ENCODE assay signal across 8 cellular contexts in genomic region chr2:56183643-56184499, GRCh38. TPM values are rescaled to one million over a fixed set of nuclear protein-coding genes. Genes with fewer than 3 reads are reported as not detected.
DNase-seq lines count a peak whose midpoint lies in the region; ATAC-seq and TF ChIP-seq lines count a peak whose summit lies in the region.

Gene CCDC85A (plus strand): TSS chr2:56183990. CDS start chr2:56184625, 635 bp downstream.

- in situ Hi-C loops in SK-MEL-5 (cut with HindIII; ENCODE audit: low pct_unique_long_range_greater_than_20kb, low sequenced_read_pairs), result no loop called here

- H3K27ac ChIP-seq in HEK293 (ENCODE audit: extremely low read depth, low read depth, low read length) (peak within 1 kb of the TSS; percentile 46; the same call in 1 of the 2 replicates), MM.1S (ENCODE audit: low read length) (no peak within 1 kb of the TSS), ovary (no peak within 1 kb of the TSS), upper lobe of right lung (peak within 1 kb of the TSS; percentile 74)

- CTCF ChIA-PET in HEK293 (lab: Yijun Ruan, JAX), result interaction anchor here (0.6 to 1.8 kb wide), 32 partner anchors 8 to 1477 kb away, joined by 3 to 17 read pairs (median 3); no protein-coding TSS in a partner anchor

- no peaks in the 10 kb centered on the region for H3K9me2 ChIP-seq in MM.1S (replicated peaks; ENCODE audit: insufficient read depth, low read length)

- H2AFZ ChIP-seq in MM.1S (ENCODE audit: low read length), result peak within 1 kb of the TSS; percentile 59

- TF ChIP-seq POLR2A in ovary (IDR thresholded peaks at IDR 0.05), result no peak

- H3K4me3 Mint-ChIP-seq in activated naive CD8-positive, alpha-beta T cell treated with anti-CD3 and anti-CD28 coated beads, Interleukin-2, amount 10 ng/mL, durations not matched to agents 7 days and 5 days, result peak within 1 kb of the TSS; percentile 48

- POLR2A ChIA-PET in HEK293 (lab: Yijun Ruan, JAX), result interaction anchor here (1.1 kb wide), 1 partner anchor 17 kb away, joined by 3 read pairs; no protein-coding TSS in a partner anchor
- POLR2A ChIA-PET in activated naive CD8-positive, alpha-beta T cell treated with anti-CD3 and anti-CD28 coated beads, Interleukin-2, amount 10 ng/mL, durations not matched to agents 7 days and 5 days (lab: Charles Lee), result no interaction called here

- H3F3A ChIP-seq in MM.1S (ENCODE audit: insufficient read depth, low read length), result no peaks in the 10 kb centered on the region

- no peak within 1 kb of the TSS for H3K9ac ChIP-seq in MM.1S (ENCODE audit: low read length)

- no peaks in the 10 kb centered on the region for H3K36me3 Mint-ChIP-seq in activated naive CD8-positive, alpha-beta T cell treated with anti-CD3 and anti-CD28 coated beads, Interleukin-2, amount 10 ng/mL, durations not matched to agents 7 days and 5 days

- ATAC-seq in activated naive CD8-positive, alpha-beta T cell treated with anti-CD3 and anti-CD28 coated beads, Interleukin-2, amount 10 ng/mL, durations not matched to agents 7 days and 5 days (ENCODE audit: low read depth), result peak; percentile 95
- ATAC-seq in Right ventricle myocardium superior (ENCODE audit: poor library complexity) (peak; percentile 97), upper lobe of right lung (peak; percentile 93)

- H3K9me3 Mint-ChIP-seq in activated naive CD8-positive, alpha-beta T cell treated with anti-CD3 and anti-CD28 coated beads, Interleukin-2, amount 10 ng/mL, durations not matched to agents 7 days and 5 days, result no peaks in the 10 kb centered on the region

- H3K27me3 Mint-ChIP-seq in activated naive CD8-positive, alpha-beta T cell treated with anti-CD3 and anti-CD28 coated beads, Interleukin-2, amount 10 ng/mL, durations not matched to agents 7 days and 5 days, result peaks cover 50% of the 10 kb centered on the region

- H3K27ac Mint-ChIP-seq in activated naive CD8-positive, alpha-beta T cell treated with anti-CD3 and anti-CD28 coated beads, Interleukin-2, amount 10 ng/mL, durations not matched to agents 7 days and 5 days, result no peak within 1 kb of the TSS

- H3K4me1 Mint-ChIP-seq in activated naive CD8-positive, alpha-beta T cell treated with anti-CD3 and anti-CD28 coated beads, Interleukin-2, amount 10 ng/mL, durations not matched to agents 7 days and 5 days, result peaks cover 4% of the 10 kb centered on the region

- no peaks in the 10 kb centered on the region for H3K9me3 ChIP-seq in HEK293 (ENCODE audit: control insufficient read depth, insufficient read depth, low read depth, low read length)
- no peaks in the 10 kb centered on the region for H3K9me3 ChIP-seq in MM.1S (replicated peaks; ENCODE audit: insufficient read depth, low read length)
- no peaks in the 10 kb centered on the region for H3K9me3 ChIP-seq in ovary
- no peaks in the 10 kb centered on the region for H3K9me3 ChIP-seq in upper lobe of right lung

- H3K79me2 ChIP-seq in MM.1S (ENCODE audit: low read length), result no peaks in the 10 kb centered on the region

- TF ChIP-seq CTCF in GM06990 (IDR thresholded peaks at IDR 0.05; ENCODE audit: insufficient read depth, low read length, poor library complexity, severe bottlenecking) (peak; percentile 93), HEK293 (tag by site-specific recombination; IDR thresholded peaks at IDR 0.05) (peak; percentile 96), MM.1S (IDR thresholded peaks at IDR 0.05; ENCODE audit: low read length) (peak; percentile 79), ovary (IDR thresholded peaks at IDR 0.05) (peak; percentile 40 to 60 (median 54)), upper lobe of right lung (IDR thresholded peaks at IDR 0.05) (peak; percentile 92)

- no peaks in the 10 kb centered on the region for H4K20me1 ChIP-seq in MM.1S (ENCODE audit: insufficient read depth, low read length)

- H3K4me3 ChIP-seq in GM06990 (replicated peaks; ENCODE audit: low read depth, low read length) (peak within 1 kb of the TSS; percentile 48), HEK293 (ENCODE audit: low read depth, low read length) (peak within 1 kb of the TSS; percentile 57), MM.1S (ENCODE audit: low read length) (peak within 1 kb of the TSS; percentile 61), ovary (peak within 1 kb of the TSS; percentile 63), upper lobe of right lung (peak within 1 kb of the TSS; percentile 63)

- H3K4me2 ChIP-seq in MM.1S (ENCODE audit: low read depth, low read length), result peak within 1 kb of the TSS; percentile 96

- H3K4me1 ChIP-seq in HEK293 (ENCODE audit: control insufficient read depth, insufficient read depth, low read length), result no peaks in the 10 kb centered on the region
- no peaks in the 10 kb centered on the region for H3K4me1 ChIP-seq in MM.1S (ENCODE audit: low read length)
- H3K4me1 ChIP-seq in ovary (ENCODE audit: insufficient read depth), result peaks cover 6% of the 10 kb centered on the region
- H3K4me1 ChIP-seq in upper lobe of right lung, result peaks cover 14% of the 10 kb centered on the region

- WGBS in ovary, 3 donors, result 0 to 1% (median 0%) methylated on average over 57 to 86 of the region's 86 CpGs

- DNase-seq in GM06990 (ENCODE audit: extremely low read depth, insufficient read length), result peak; percentile 83
- DNase-seq in MM.1S, result peak; percentile 81
- peak; percentile 79 for DNase-seq in SK-MEL-5 (ENCODE audit: low read depth, low spot score)
- DNase-seq in activated naive CD8-positive, alpha-beta T cell treated with anti-CD3 and anti-CD28 coated beads, Interleukin-2, amount 10 ng/mL, durations not matched to agents 7 days and 5 days, result peak; percentile 84
- DNase-seq in Right ventricle myocardium superior, result peak; percentile 91
- DNase-seq in ovary, result peak; percentile 39 to 80 (median 64)
- peak; percentile 94 for DNase-seq in upper lobe of right lung

- peaks cover 3% of the 10 kb centered on the region; the same call in 1 of the 2 replicates for H3K27me3 ChIP-seq in GM06990 (replicated peaks; ENCODE audit: control insufficient read depth, insufficient read depth, low read length)
- H3K27me3 ChIP-seq in MM.1S (replicated peaks; ENCODE audit: insufficient read depth, low read length), result 0 out of 2 replicates have a peak, but pooled peaks cover 4% of the 10 kb centered on the region
- H3K27me3 ChIP-seq in ovary, result no peaks in the 10 kb centered on the region
- peaks cover 29% of the 10 kb centered on the region for H3K27me3 ChIP-seq in upper lobe of right lung

- H3K36me3 ChIP-seq in GM06990 (ENCODE audit: control insufficient read depth, insufficient read depth, low read length), result no peaks in the 10 kb centered on the region
- no peaks in the 10 kb centered on the region for H3K36me3 ChIP-seq in HEK293 (ENCODE audit: control insufficient read depth in 2 of 2, insufficient read depth in 1 of 2, low read length in 2 of 2)
- no peaks in the 10 kb centered on the region for H3K36me3 ChIP-seq in MM.1S (replicated peaks; ENCODE audit: insufficient read depth, low read length)
- H3K36me3 ChIP-seq in ovary, result no peaks in the 10 kb centered on the region
- H3K36me3 ChIP-seq in upper lobe of right lung, result no peaks in the 10 kb centered on the region

- TF ChIP-seq EP300 in ovary (IDR thresholded peaks at IDR 0.05), result no peak

- intact Hi-C loops in Right ventricle myocardium superior (cut with DNase I), result loop anchor here (5.0 kb wide), 1 partner anchor 568 kb away; no protein-coding TSS in a partner anchor
- intact Hi-C loops in ovary (cut with DNase I), result loop anchor here in 2 of 4 donors (10.0 kb wide), 2 partner anchors 571 to 1331 kb away; no protein-coding TSS in a partner anchor
- intact Hi-C loops in upper lobe of right lung (cut with DNase I), result no loop called here

TF ChIP-seq in HEK293, 187 proteins besides CTCF, POLR2A, EP300 and RAD21 (continues in another document):
- TF ChIP-seq ZNF341 (tag by site-specific recombination; IDR thresholded peaks at IDR 0.05; ENCODE audit: low read depth), result peak; percentile 77
- no peak for TF ChIP-seq ZNF24 (tag by site-specific recombination; IDR thresholded peaks at IDR 0.05)
- TF ChIP-seq GLIS1 (tag by site-specific recombination; IDR thresholded peaks at IDR 0.05), result peak; percentile 45
- no peak for TF ChIP-seq PRDM4 (tag by site-specific recombination; IDR thresholded peaks at IDR 0.05)
- TF ChIP-seq ZNF239 (tag by site-specific recombination; IDR thresholded peaks at IDR 0.05), result no peak
- TF ChIP-seq ZNF654 (tag by site-specific recombination; IDR thresholded peaks at IDR 0.05; ENCODE audit: low read depth), result peak; percentile 82

RNA-seq across cellular contexts. Expression of gene CCDC85A, which starts in this region (rescaled TPM):
- not detected in 2 replicates for total RNA-seq in SK-MEL-5 (2014; rRNA removed; shearing (Covaris generic))
- polyA plus RNA-seq in SK-MEL-5 (2015; cell fraction: cytosol; rRNA removed), result not detected in 2 replicates
- polyA plus RNA-seq in SK-MEL-5 (2015; cell fraction: nucleus; rRNA removed), result 0.19 TPM in 1 of 2 replicates, not detected in the other
- not detected for total RNA-seq in activated naive CD8-positive, alpha-beta T cell treated with anti-CD3 and anti-CD28 coated beads, Interleukin-2, amount 10 ng/mL, durations not matched to agents 7 days and 5 days
- total RNA-seq in Right ventricle myocardium superior (4.3 TPM), ovary (1 to 10 TPM in 4 of 7 donors, under 1 TPM in 3; 0.18 to 6.8 (median 1.3) TPM), upper lobe of right lung (22.2 TPM)
- under 1 TPM; 0.17 to 0.65 TPM for polyA plus RNA-seq in ovary

Comparison
In these comparisons a context has a peak if more than half of its experiments do, and no peak if none do; other contexts are left out.
1. Peak in DNase-seq in SK-MEL-5; RNA of the gene not detected or under 1 TPM.
2. Peak in DNase-seq and ATAC-seq in activated naive CD8-positive, alpha-beta T cell treated with anti-CD3 and anti-CD28 coated beads, Interleukin-2, amount 10 ng/mL, durations not matched to agents 7 days and 5 days; RNA of the gene not detected or under 1 TPM.
3. H3K27ac ChIP-seq: peak in HEK293 (single experiment) and upper lobe of right lung (single experiment); none in MM.1S (single experiment) and ovary (0 of 2).
4. Peak in every context shown above with its lines, with median percentiles within 50 percentile points of each other: DNase-seq, H3K4me3 ChIP-seq, CTCF ChIP-seq and ATAC-seq.